Comparison of ENCODE assay signal across 1 cellular context in the genomic region with DNA sequence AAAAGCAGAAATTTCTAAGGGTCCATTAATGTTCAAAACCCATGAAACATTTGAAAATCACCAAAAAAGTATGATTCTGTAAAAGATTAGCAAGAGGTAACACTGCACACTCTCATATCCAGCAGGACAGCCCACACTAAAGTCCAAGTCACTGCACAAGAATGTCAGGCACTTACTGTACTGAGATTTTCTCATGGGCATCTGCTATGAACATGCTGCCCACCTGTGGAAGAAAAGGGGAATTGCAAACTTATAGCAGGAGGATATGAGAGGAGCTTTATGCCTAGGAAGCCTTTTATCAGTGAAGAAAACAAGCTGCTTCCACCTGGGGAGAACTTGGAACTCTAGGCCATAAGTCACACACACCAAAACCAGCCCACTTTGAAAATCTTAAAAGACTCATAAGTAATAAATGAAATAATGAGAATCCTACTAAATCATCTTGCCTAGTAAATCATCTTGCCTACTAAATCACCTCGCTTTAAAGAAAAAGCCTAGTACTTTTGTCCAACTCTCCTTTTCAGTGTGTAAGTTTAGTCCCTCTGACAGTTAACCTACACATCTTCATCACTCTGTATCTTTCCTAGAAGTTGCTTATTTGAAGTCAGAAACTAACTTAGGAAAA.
TF ChIP-seq lines count a peak whose summit lies in the region.

No MANE protein-coding gene starts in this region.

TF ChIP-seq in HepG2, 621 proteins besides CTCF, POLR2A, EP300 and RAD21 (continues in another document):
- TF ChIP-seq ZNF207 (IDR thresholded peaks at IDR 0.05; ENCODE audit: borderline replicate concordance) (no peak), RBFOX2 (IDR thresholded peaks at IDR 0.05; ENCODE audit: low read depth, low read length) (no peak), PAF1 (CRISPR knock-in tag; IDR thresholded peaks at IDR 0.05) (no peak), MAF1 (CRISPR knock-in tag; IDR thresholded peaks at IDR 0.05; ENCODE audit: borderline replicate concordance) (no peak), ZNF549 (CRISPR knock-in tag; IDR thresholded peaks at IDR 0.05) (no peak), MAZ (IDR thresholded peaks at IDR 0.05; ENCODE audit: borderline replicate concordance, low read depth, low read length) (no peak), MAZ (CRISPR knock-in tag; IDR thresholded peaks at IDR 0.05; ENCODE audit: low read depth) (no peak), NR3C1 (CRISPR knock-in tag; IDR thresholded peaks at IDR 0.05) (no peak), PHF20 (CRISPR knock-in tag; IDR thresholded peaks at IDR 0.05) (no peak), ETV6 (CRISPR knock-in tag; conservative IDR thresholded peaks at IDR 0.05) (no peak), NONO (IDR thresholded peaks at IDR 0.05) (no peak), NONO (CRISPR knock-in tag; conservative IDR thresholded peaks at IDR 0.05) (no peak), ELF3 (CRISPR knock-in tag; IDR thresholded peaks at IDR 0.05) (peak; percentile 57), SAP130 (CRISPR knock-in tag; IDR thresholded peaks at IDR 0.05; ENCODE audit: low read depth) (peak; percentile 61), ZNF431 (CRISPR knock-in tag; IDR thresholded peaks at IDR 0.05; ENCODE audit: borderline replicate concordance, low read depth) (no peak), CENPX (CRISPR knock-in tag; IDR thresholded peaks at IDR 0.05) (no peak), ZNF766 (CRISPR knock-in tag; IDR thresholded peaks at IDR 0.05; ENCODE audit: borderline replicate concordance) (no peak), ZNF138 (CRISPR knock-in tag; IDR thresholded peaks at IDR 0.05; ENCODE audit: low read depth) (no peak), DRAP1 (CRISPR knock-in tag; IDR thresholded peaks at IDR 0.05) (peak; percentile 46; the same call in 1 of the 2 replicates), MIXL1 (CRISPR knock-in tag; IDR thresholded peaks at IDR 0.05) (0 out of 2 replicates have a peak, but pooled peaks have one; percentile 30), U2AF2 (IDR thresholded peaks at IDR 0.05; ENCODE audit: low read depth, low read length) (no peak), TEAD3 (CRISPR knock-in tag; optimal IDR thresholded peaks at IDR 0.05; ENCODE audit: borderline replicate concordance) (peak; percentile 92), RFXAP (CRISPR knock-in tag; IDR thresholded peaks at IDR 0.05; ENCODE audit: borderline replicate concordance) (no peak), ZNF749 (CRISPR knock-in tag; IDR thresholded peaks at IDR 0.05; ENCODE audit: borderline replicate concordance) (no peak), ZNF446 (CRISPR knock-in tag; IDR thresholded peaks at IDR 0.05) (no peak), HBP1 (CRISPR knock-in tag; IDR thresholded peaks at IDR 0.05; ENCODE audit: low read depth) (no peak), CCAR2 (optimal IDR thresholded peaks at IDR 0.05; ENCODE audit: low read depth, low read length) (no peak), SP4 (CRISPR knock-in tag; IDR thresholded peaks at IDR 0.05) (no peak), ZNF333 (CRISPR knock-in tag; IDR thresholded peaks at IDR 0.05; ENCODE audit: borderline replicate concordance) (no peak), KDM2A (CRISPR knock-in tag; IDR thresholded peaks at IDR 0.05; ENCODE audit: borderline replicate concordance, low read depth) (no peak), SMARCE1 (IDR thresholded peaks at IDR 0.05; ENCODE audit: borderline replicate concordance) (no peak), RELA (CRISPR knock-in tag; IDR thresholded peaks at IDR 0.05) (no peak), ZNF768 (CRISPR knock-in tag; IDR thresholded peaks at IDR 0.05) (no peak), ZNF841 (CRISPR knock-in tag; IDR thresholded peaks at IDR 0.05; ENCODE audit: borderline replicate concordance) (no peak)
- TF ChIP-seq, protein P1, sequence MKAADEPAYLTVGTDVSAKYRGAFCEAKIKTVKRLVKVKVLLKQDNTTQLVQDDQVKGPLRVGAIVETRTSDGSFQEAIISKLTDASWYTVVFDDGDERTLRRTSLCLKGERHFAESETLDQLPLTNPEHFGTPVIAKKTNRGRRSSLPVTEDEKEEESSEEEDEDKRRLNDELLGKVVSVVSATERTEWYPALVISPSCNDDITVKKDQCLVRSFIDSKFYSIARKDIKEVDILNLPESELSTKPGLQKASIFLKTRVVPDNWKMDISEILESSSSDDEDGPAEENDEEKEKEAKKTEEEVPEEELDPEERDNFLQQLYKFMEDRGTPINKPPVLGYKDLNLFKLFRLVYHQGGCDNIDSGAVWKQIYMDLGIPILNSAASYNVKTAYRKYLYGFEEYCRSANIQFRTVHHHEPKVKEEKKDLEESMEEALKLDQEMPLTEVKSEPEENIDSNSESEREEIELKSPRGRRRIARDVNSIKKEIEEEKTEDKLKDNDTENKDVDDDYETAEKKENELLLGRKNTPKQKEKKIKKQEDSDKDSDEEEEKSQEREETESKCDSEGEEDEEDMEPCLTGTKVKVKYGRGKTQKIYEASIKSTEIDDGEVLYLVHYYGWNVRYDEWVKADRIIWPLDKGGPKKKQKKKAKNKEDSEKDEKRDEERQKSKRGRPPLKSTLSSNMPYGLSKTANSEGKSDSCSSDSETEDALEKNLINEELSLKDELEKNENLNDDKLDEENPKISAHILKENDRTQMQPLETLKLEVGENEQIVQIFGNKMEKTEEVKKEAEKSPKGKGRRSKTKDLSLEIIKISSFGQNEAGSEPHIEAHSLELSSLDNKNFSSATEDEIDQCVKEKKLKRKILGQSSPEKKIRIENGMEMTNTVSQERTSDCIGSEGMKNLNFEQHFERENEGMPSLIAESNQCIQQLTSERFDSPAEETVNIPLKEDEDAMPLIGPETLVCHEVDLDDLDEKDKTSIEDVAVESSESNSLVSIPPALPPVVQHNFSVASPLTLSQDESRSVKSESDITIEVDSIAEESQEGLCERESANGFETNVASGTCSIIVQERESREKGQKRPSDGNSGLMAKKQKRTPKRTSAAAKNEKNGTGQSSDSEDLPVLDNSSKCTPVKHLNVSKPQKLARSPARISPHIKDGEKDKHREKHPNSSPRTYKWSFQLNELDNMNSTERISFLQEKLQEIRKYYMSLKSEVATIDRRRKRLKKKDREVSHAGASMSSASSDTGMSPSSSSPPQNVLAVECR (CRISPR knock-in tag; IDR thresholded peaks at IDR 0.05; ENCODE audit: borderline replicate concordance) = peak; percentile 14; the same call in 1 of the 2 replicates
- TF ChIP-seq, protein P2, sequence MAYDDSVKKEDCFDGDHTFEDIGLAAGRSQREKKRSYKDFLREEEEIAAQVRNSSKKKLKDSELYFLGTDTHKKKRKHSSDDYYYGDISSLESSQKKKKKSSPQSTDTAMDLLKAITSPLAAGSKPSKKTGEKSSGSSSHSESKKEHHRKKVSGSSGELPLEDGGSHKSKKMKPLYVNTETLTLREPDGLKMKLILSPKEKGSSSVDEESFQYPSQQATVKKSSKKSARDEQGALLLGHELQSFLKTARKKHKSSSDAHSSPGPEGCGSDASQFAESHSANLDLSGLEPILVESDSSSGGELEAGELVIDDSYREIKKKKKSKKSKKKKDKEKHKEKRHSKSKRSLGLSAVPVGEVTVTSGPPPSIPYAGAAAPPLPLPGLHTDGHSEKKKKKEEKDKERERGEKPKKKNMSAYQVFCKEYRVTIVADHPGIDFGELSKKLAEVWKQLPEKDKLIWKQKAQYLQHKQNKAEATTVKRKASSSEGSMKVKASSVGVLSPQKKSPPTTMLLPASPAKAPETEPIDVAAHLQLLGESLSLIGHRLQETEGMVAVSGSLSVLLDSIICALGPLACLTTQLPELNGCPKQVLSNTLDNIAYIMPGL (CRISPR knock-in tag; IDR thresholded peaks at IDR 0.05; ENCODE audit: borderline replicate concordance in 1 of 2, low read depth in 1 of 2) = peak in 1 of 2 experiments; percentile 70; a peak in 1 of 4 replicates
- TF ChIP-seq, protein P3, sequence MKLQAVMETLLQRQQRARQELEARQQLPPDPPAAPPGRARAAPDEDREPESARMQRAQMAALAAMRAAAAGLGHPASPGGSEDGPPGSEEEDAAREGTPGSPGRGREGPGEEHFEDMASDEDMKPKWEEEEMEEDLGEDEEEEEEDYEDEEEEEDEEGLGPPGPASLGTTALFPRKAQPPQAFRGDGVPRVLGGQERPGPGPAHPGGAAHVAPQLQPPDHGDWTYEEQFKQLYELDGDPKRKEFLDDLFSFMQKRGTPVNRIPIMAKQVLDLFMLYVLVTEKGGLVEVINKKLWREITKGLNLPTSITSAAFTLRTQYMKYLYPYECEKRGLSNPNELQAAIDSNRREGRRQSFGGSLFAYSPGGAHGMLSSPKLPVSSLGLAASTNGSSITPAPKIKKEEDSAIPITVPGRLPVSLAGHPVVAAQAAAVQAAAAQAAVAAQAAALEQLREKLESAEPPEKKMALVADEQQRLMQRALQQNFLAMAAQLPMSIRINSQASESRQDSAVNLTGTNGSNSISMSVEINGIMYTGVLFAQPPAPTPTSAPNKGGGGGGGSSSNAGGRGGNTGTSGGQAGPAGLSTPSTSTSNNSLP (IDR thresholded peaks at IDR 0.05; ENCODE audit: low read depth, low read length) = peak; percentile 52; the same call in 1 of the 2 replicates
- TF ChIP-seq, protein P4, sequence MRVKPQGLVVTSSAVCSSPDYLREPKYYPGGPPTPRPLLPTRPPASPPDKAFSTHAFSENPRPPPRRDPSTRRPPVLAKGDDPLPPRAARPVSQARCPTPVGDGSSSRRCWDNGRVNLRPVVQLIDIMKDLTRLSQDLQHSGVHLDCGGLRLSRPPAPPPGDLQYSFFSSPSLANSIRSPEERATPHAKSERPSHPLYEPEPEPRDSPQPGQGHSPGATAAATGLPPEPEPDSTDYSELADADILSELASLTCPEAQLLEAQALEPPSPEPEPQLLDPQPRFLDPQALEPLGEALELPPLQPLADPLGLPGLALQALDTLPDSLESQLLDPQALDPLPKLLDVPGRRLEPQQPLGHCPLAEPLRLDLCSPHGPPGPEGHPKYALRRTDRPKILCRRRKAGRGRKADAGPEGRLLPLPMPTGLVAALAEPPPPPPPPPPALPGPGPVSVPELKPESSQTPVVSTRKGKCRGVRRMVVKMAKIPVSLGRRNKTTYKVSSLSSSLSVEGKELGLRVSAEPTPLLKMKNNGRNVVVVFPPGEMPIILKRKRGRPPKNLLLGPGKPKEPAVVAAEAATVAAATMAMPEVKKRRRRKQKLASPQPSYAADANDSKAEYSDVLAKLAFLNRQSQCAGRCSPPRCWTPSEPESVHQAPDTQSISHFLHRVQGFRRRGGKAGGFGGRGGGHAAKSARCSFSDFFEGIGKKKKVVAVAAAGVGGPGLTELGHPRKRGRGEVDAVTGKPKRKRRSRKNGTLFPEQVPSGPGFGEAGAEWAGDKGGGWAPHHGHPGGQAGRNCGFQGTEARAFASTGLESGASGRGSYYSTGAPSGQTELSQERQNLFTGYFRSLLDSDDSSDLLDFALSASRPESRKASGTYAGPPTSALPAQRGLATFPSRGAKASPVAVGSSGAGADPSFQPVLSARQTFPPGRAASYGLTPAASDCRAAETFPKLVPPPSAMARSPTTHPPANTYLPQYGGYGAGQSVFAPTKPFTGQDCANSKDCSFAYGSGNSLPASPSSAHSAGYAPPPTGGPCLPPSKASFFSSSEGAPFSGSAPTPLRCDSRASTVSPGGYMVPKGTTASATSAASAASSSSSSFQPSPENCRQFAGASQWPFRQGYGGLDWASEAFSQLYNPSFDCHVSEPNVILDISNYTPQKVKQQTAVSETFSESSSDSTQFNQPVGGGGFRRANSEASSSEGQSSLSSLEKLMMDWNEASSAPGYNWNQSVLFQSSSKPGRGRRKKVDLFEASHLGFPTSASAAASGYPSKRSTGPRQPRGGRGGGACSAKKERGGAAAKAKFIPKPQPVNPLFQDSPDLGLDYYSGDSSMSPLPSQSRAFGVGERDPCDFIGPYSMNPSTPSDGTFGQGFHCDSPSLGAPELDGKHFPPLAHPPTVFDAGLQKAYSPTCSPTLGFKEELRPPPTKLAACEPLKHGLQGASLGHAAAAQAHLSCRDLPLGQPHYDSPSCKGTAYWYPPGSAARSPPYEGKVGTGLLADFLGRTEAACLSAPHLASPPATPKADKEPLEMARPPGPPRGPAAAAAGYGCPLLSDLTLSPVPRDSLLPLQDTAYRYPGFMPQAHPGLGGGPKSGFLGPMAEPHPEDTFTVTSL (CRISPR knock-in tag; IDR thresholded peaks at IDR 0.05; ENCODE audit: borderline replicate concordance) = no peak
- TF ChIP-seq, protein P5, sequence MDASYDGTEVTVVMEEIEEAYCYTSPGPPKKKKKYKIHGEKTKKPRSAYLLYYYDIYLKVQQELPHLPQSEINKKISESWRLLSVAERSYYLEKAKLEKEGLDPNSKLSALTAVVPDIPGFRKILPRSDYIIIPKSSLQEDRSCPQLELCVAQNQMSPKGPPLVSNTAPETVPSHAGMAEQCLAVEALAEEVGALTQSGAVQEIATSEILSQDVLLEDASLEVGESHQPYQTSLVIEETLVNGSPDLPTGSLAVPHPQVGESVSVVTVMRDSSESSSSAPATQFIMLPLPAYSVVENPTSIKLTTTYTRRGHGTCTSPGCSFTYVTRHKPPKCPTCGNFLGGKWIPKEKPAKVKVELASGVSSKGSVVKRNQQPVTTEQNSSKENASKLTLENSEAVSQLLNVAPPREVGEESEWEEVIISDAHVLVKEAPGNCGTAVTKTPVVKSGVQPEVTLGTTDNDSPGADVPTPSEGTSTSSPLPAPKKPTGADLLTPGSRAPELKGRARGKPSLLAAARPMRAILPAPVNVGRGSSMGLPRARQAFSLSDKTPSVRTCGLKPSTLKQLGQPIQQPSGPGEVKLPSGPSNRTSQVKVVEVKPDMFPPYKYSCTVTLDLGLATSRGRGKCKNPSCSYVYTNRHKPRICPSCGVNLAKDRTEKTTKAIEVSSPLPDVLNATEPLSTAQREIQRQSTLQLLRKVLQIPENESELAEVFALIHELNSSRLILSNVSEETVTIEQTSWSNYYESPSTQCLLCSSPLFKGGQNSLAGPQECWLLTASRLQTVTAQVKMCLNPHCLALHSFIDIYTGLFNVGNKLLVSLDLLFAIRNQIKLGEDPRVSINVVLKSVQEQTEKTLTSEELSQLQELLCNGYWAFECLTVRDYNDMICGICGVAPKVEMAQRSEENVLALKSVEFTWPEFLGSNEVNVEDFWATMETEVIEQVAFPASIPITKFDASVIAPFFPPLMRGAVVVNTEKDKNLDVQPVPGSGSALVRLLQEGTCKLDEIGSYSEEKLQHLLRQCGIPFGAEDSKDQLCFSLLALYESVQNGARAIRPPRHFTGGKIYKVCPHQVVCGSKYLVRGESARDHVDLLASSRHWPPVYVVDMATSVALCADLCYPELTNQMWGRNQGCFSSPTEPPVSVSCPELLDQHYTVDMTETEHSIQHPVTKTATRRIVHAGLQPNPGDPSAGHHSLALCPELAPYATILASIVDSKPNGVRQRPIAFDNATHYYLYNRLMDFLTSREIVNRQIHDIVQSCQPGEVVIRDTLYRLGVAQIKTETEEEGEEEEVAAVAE (CRISPR knock-in tag; IDR thresholded peaks at IDR 0.05; ENCODE audit: borderline replicate concordance) = 0 out of 2 replicates have a peak, but pooled peaks have one; percentile 41
